ENCODE assay signal across 12 cellular contexts in the genomic region with DNA sequence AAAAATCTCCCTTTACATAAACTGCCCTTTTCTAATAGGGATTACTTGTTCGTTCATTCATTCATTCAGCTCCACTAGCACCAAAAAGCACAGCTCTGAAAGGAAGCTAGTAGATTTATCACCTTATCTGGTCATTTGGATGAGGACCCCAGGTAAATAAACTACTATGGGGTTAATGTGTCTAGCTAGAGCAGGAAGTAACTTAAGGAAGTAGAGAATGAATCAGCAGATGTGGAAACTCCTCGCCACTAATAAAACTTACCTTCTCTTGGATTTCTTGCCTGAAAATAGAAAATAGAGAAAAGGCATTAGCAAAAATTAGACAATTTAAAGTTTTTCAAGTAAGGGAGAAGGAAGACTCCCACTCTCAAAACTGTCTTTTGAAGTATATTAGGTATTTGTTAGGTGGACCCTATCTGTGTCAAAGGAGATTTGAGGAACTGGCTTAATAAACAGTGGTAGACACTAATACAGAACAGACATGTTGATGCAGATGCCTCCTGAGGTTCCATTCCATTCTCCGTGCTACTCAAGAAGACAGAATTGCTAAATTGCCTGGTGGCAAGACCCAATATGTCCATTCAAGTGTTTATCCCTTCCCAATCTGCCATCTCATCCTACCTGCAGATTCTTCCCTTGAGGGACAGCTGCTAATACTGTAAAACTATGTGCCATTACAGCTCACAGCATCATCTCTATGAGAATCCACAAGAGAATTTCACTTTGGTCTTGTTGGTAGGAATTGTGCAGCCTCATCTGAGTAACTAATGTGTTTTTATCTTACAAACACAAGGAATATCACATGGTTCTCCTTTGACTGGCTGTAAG. TPM values are rescaled to one million over a fixed set of nuclear protein-coding genes. Genes with fewer than 3 reads are reported as not detected.
DNase-seq lines count a peak whose midpoint lies in the region; ATAC-seq and TF ChIP-seq lines count a peak whose summit lies in the region.
"Had no signal": no experiment of that assay in that cellular context is flagged by ENCODE, and none has a peak within 500 bp of the region (broad histone marks: within the 10 kb centered on the region; RNA-seq: fewer than 3 reads in every experiment).

No MANE protein-coding gene starts in this region.

- H3K27me3 ChIP-seq in spleen (replicated peaks in 1 of 7) = no peaks in the 10 kb centered on the region

- peak overlapping the region; percentile 24 for H3K4me3 Mint-ChIP-seq in activated naive CD4-positive, alpha-beta T cell treated with anti-CD3 and anti-CD28 coated beads, Interleukin-2, amount 10 ng/mL, durations not matched to agents 7 days and 5 days
- no peak overlapping the region for H3K4me3 Mint-ChIP-seq in activated T-helper 2 cell treated with anti-CD3 and anti-CD28 coated beads, Interferon-gamma antibody, Interleukin-2, Interleukin-4, amounts not matched to agents 10 μg/mL and 5 μg/mL and 100 μg/mL, durations not matched to agents 14 hours and 24 hours and 36 hours (ENCODE audit: low read depth)
- H3K4me3 Mint-ChIP-seq in nephron progenitor cell = no peak overlapping the region

- no peak for ATAC-seq in GM18867 (IDR thresholded peaks at IDR 0.05; ENCODE audit: unreplicated experiment)
- no peak for ATAC-seq in activated CD4-positive, CD25-positive, alpha-beta regulatory T cell treated with anti-CD3 and anti-CD28 coated beads, Interleukin-2, amount 50 U/mL, for 24 hours
- ATAC-seq: Panc1 had no signal

- H3K9me3 ChIP-seq in spleen = no peaks in the 10 kb centered on the region

- intact Hi-C loops in activated T-helper 2 cell treated with anti-CD3 and anti-CD28 coated beads, Interferon-gamma antibody, Interleukin-2, Interleukin-4, amounts not matched to agents 10 μg/mL and 5 μg/mL and 100 μg/mL, durations not matched to agents 14 hours and 24 hours and 36 hours (cut with micrococcal nuclease) = loop anchor here (5.0 to 10.0 kb wide), 4 partner anchors 101 to 1462 kb away; partner anchors contain the start of gene KIFAP3
- intact Hi-C loops in spleen (cut with DNase I; ENCODE audit: low total_unique reads) = no loop called here

- TF ChIP-seq CTCF in NB4 (IDR thresholded peaks at IDR 0.05; ENCODE audit: low read depth, low read length) (no peak), spleen (IDR thresholded peaks at IDR 0.05 in 8 of 11, conservative IDR thresholded peaks at IDR 0.05 in 3 of 11) (no peak), nephron progenitor cell (IDR thresholded peaks at IDR 0.05) (no peak)

- H3K27me3 Mint-ChIP-seq in activated naive CD4-positive, alpha-beta T cell treated with anti-CD3 and anti-CD28 coated beads, Interleukin-2, amount 10 ng/mL, durations not matched to agents 7 days and 5 days = no peaks in the 10 kb centered on the region
- H3K27me3 Mint-ChIP-seq in activated T-helper 2 cell treated with anti-CD3 and anti-CD28 coated beads, Interferon-gamma antibody, Interleukin-2, Interleukin-4, amounts not matched to agents 10 μg/mL and 5 μg/mL and 100 μg/mL, durations not matched to agents 14 hours and 24 hours and 36 hours (ENCODE audit: low read depth) = no peaks in the 10 kb centered on the region
- H3K27me3 Mint-ChIP-seq in nephron progenitor cell (ENCODE audit: low read depth, poor library complexity) = peaks cover 16% of the 10 kb centered on the region

- H3K4me3 ChIP-seq in NB4 (ENCODE audit: low read depth, low read length) (no peak overlapping the region), spleen (peak overlapping the region in 1 of 8 donors; percentile 41)
- H3K4me3 ChIP-seq: GM23248 had no signal

- peak overlapping the region; percentile 95 for H3K27ac Mint-ChIP-seq in activated naive CD4-positive, alpha-beta T cell treated with anti-CD3 and anti-CD28 coated beads, Interleukin-2, amount 10 ng/mL, durations not matched to agents 7 days and 5 days
- peak overlapping the region; percentile 57 for H3K27ac Mint-ChIP-seq in activated T-helper 2 cell treated with anti-CD3 and anti-CD28 coated beads, Interferon-gamma antibody, Interleukin-2, Interleukin-4, amounts not matched to agents 10 μg/mL and 5 μg/mL and 100 μg/mL, durations not matched to agents 14 hours and 24 hours and 36 hours
- no peak overlapping the region for H3K27ac Mint-ChIP-seq in nephron progenitor cell

- DNase-seq in activated naive CD4-positive, alpha-beta T cell treated with anti-CD3 and anti-CD28 coated beads, Interleukin-2, amount 10 ng/mL, durations not matched to agents 7 days and 5 days = no peak
- no peak for DNase-seq in activated naive CD4-positive, alpha-beta T cell (lab: John Stamatoyannopoulos, UW)
- DNase-seq in NB4 (ENCODE audit: low read depth) (peak; percentile 21), spleen (no peak), nephron progenitor cell (no peak)
- DNase-seq in activated T-helper 2 cell treated with anti-CD3 and anti-CD28 coated beads, Interferon-gamma antibody, Interleukin-2, Interleukin-4, amounts not matched to agents 10 μg/mL and 5 μg/mL and 100 μg/mL, durations not matched to agents 14 hours and 24 hours and 36 hours (ENCODE audit: low spot score) = no peak
- DNase-seq: GM23248, IMR-90, NCI-H2107 had no signal

- peak overlapping the region; percentile 17 to 92 (median 80) for H3K27ac ChIP-seq in spleen
- H3K27ac ChIP-seq: GM23248 had no signal

- H3K9me3 Mint-ChIP-seq in activated naive CD4-positive, alpha-beta T cell treated with anti-CD3 and anti-CD28 coated beads, Interleukin-2, amount 10 ng/mL, durations not matched to agents 7 days and 5 days = no peaks in the 10 kb centered on the region
- H3K9me3 Mint-ChIP-seq in activated T-helper 2 cell treated with anti-CD3 and anti-CD28 coated beads, Interferon-gamma antibody, Interleukin-2, Interleukin-4, amounts not matched to agents 10 μg/mL and 5 μg/mL and 100 μg/mL, durations not matched to agents 14 hours and 24 hours and 36 hours = no peaks in the 10 kb centered on the region
- no peaks in the 10 kb centered on the region for H3K9me3 Mint-ChIP-seq in nephron progenitor cell

- H3K4me1 Mint-ChIP-seq in activated naive CD4-positive, alpha-beta T cell treated with anti-CD3 and anti-CD28 coated beads, Interleukin-2, amount 10 ng/mL, durations not matched to agents 7 days and 5 days = peaks cover 96% of the 10 kb centered on the region
- H3K4me1 Mint-ChIP-seq in activated T-helper 2 cell treated with anti-CD3 and anti-CD28 coated beads, Interferon-gamma antibody, Interleukin-2, Interleukin-4, amounts not matched to agents 10 μg/mL and 5 μg/mL and 100 μg/mL, durations not matched to agents 14 hours and 24 hours and 36 hours (ENCODE audit: low read depth) = peaks cover 91% of the 10 kb centered on the region
- no peaks in the 10 kb centered on the region for H3K4me1 Mint-ChIP-seq in nephron progenitor cell

- H3K4me1 ChIP-seq in spleen = peaks cover 54 to 100% (median 98%) of the 10 kb centered on the region in 6 donors

- H3K36me3 ChIP-seq in spleen = peaks cover 0 to 58% (median 3%) of the 10 kb centered on the region in 6 donors

- H3K36me3 Mint-ChIP-seq in activated naive CD4-positive, alpha-beta T cell treated with anti-CD3 and anti-CD28 coated beads, Interleukin-2, amount 10 ng/mL, durations not matched to agents 7 days and 5 days = peaks cover 85% of the 10 kb centered on the region
- H3K36me3 Mint-ChIP-seq in activated T-helper 2 cell treated with anti-CD3 and anti-CD28 coated beads, Interferon-gamma antibody, Interleukin-2, Interleukin-4, amounts not matched to agents 10 μg/mL and 5 μg/mL and 100 μg/mL, durations not matched to agents 14 hours and 24 hours and 36 hours (ENCODE audit: low read depth) = peaks cover 71% of the 10 kb centered on the region
- no peaks in the 10 kb centered on the region for H3K36me3 Mint-ChIP-seq in nephron progenitor cell (ENCODE audit: low read depth)

- TF ChIP-seq POLR2A in NB4 (IDR thresholded peaks at IDR 0.05; ENCODE audit: extremely low read depth, insufficient read length) (no peak), spleen (IDR thresholded peaks at IDR 0.05) (no peak)

- 25 to 43% (median 37%) methylated on average over 3 of the region's 3 CpGs for WGBS in spleen, 5 donors

- CTCF ChIA-PET in activated naive CD4-positive, alpha-beta T cell treated with anti-CD3 and anti-CD28 coated beads, Interleukin-2, amount 10 ng/mL, durations not matched to agents 7 days and 5 days (lab: Charles Lee) = interaction anchor here (1.1 to 7.8 kb wide), 7 partner anchors 11 to 146 kb away, joined by 3 to 62 read pairs (median 8); partner anchors contain the start of gene F5

RNA-seq across cellular contexts. Expression of gene SELL, which starts 14.9 kb away (rescaled TPM):
- total RNA-seq in activated T-helper 2 cell treated with anti-CD3 and anti-CD28 coated beads, Interferon-gamma antibody, Interleukin-2, Interleukin-4, amounts not matched to agents 10 μg/mL and 5 μg/mL and 100 μg/mL, durations not matched to agents 14 hours and 24 hours and 36 hours = 63.0 and 64.9 TPM in 2 replicates
- 100 to 1,000 TPM; 128 to 409 (median 176) TPM for total RNA-seq in spleen
- 100 to 1,000 TPM; 127 to 157 (median 127) TPM for polyA plus RNA-seq in spleen
- total RNA-seq: GM23248, IMR-90 had no signal
- polyA plus RNA-seq: GM23248, IMR-90 had no signal

RNA-seq across cellular contexts. Expression of gene SELE, which starts 37.4 kb away (rescaled TPM):
- total RNA-seq in activated T-helper 2 cell treated with anti-CD3 and anti-CD28 coated beads, Interferon-gamma antibody, Interleukin-2, Interleukin-4, amounts not matched to agents 10 μg/mL and 5 μg/mL and 100 μg/mL, durations not matched to agents 14 hours and 24 hours and 36 hours = not detected in 2 replicates
- 1 to 10 TPM in 1 of 7 donors, under 1 TPM in 1, not detected in 5; 0.40 to 2.9 TPM for total RNA-seq in spleen
- polyA plus RNA-seq in spleen = under 1 TPM; 0.04 to 0.29 (median 0.11) TPM
- total RNA-seq: GM23248, IMR-90 had no signal
- polyA plus RNA-seq: GM23248, IMR-90 had no signal
